12 cellular contexts compared by ENCODE assay signal in the genomic region with DNA sequence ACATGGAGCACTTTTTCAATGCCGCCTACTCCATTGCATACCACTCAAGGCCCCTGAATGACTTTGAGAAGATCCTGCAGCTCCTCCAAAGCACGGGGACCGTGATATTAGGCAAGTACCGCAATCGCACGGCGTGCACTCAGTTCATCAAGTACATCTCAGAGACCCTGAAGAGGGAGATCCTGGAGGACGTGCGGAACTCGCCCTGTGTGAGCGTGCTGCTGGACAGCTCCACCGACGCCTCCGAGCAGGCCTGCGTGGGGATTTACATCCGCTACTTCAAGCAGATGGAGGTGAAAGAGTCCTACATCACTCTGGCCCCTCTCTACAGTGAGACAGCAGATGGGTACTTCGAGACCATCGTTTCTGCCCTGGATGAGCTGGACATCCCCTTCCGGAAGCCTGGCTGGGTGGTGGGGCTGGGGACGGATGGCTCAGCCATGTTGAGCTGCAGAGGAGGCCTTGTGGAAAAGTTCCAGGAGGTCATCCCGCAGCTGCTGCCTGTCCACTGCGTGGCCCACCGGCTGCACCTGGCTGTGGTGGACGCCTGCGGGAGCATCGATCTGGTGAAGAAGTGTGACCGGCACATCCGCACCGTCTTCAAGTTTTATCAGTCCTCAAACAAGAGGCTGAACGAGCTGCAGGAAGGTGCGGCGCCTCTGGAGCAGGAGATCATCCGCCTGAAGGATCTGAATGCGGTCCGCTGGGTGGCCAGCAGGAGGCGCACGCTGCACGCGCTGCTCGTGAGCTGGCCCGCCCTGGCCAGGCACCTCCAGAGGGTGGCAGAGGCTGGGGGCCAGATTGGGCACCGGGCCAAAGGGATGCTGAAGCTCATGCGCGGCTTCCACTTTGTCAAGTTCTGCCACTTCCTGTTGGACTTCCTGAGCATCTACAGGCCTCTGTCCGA. TPM values are rescaled to one million over a fixed set of nuclear protein-coding genes. Genes with fewer than 3 reads are reported as not detected.
DNase-seq lines count a peak whose midpoint lies in the region; ATAC-seq, FAIRE-seq and TF ChIP-seq lines count a peak whose summit lies in the region.
"Had no signal": no experiment of that assay in that cellular context is flagged by ENCODE, and none has a peak within 500 bp of the region (broad histone marks: within the 10 kb centered on the region; RNA-seq: fewer than 3 reads in every experiment).

No MANE protein-coding gene starts in this region.

- FAIRE-seq in frontal cortex (lab: Jason Lieb, UNC), result no peak
- FAIRE-seq: GM18507 had no signal

- H3K27ac ChIP-seq in fibroblast of lung (ENCODE audit: insufficient read depth, low read length) (no peak overlapping the region), psoas muscle (no peak overlapping the region)

- no peaks in the 10 kb centered on the region for H3K27me3 Mint-ChIP-seq in activated CD8-positive, alpha-beta T cell treated with anti-CD3 and anti-CD28 coated beads for 36 hours
- no peaks in the 10 kb centered on the region for H3K27me3 Mint-ChIP-seq in activated CD8-positive, alpha-beta T cell treated with anti-CD3 and anti-CD28 coated beads, Interleukin-2, amount 10 ng/mL, durations not matched to agents 7 days and 5 days (ENCODE audit: low read depth)
- no peaks in the 10 kb centered on the region for H3K27me3 Mint-ChIP-seq in activated CD8-positive, alpha-beta memory T cell treated with anti-CD3 and anti-CD28 coated beads, Interleukin-2, amount 10 ng/mL, durations not matched to agents 7 days and 5 days
- H3K27me3 Mint-ChIP-seq: B cell had no signal

- H4K20me1 ChIP-seq in Loucy (ENCODE audit: insufficient read depth, low read length, poor library complexity, severe bottlenecking) (no peaks in the 10 kb centered on the region), fibroblast of lung (ENCODE audit: control insufficient read depth, extremely low read depth, insufficient read depth, low read length) (no peaks in the 10 kb centered on the region)

- H3K9me3 ChIP-seq in Loucy (ENCODE audit: insufficient read depth, low read depth, low read length) (no peaks in the 10 kb centered on the region), fibroblast of lung (ENCODE audit: control insufficient read depth, insufficient read depth, low read depth, low read length) (no peaks in the 10 kb centered on the region), psoas muscle (no peaks in the 10 kb centered on the region)

- TF ChIP-seq CTCF in activated CD8-positive, alpha-beta T cell treated with anti-CD3 and anti-CD28 coated beads for 36 hours (IDR thresholded peaks at IDR 0.05), result peak; percentile 47
- TF ChIP-seq CTCF in Loucy (conservative IDR thresholded peaks at IDR 0.05; ENCODE audit: low read length), result peak; percentile 51
- peak; percentile 19 to 33 for TF ChIP-seq CTCF in fibroblast of lung (conservative IDR thresholded peaks at IDR 0.05 in 1 of 2, IDR thresholded peaks at IDR 0.05 in 1 of 2; ENCODE audit: low read depth in 1 of 2, low read length in 2 of 2)
- peak; percentile 14 for TF ChIP-seq CTCF in psoas muscle (IDR thresholded peaks at IDR 0.05)

- H3K4me3 ChIP-seq in Loucy (ENCODE audit: low read length, poor library complexity, severe bottlenecking), result no peak overlapping the region
- no peak overlapping the region for H3K4me3 ChIP-seq in fibroblast of lung (replicated peaks in 1 of 4; ENCODE audit: control extremely low read depth in 1 of 4, insufficient read depth in 1 of 4, low read depth in 3 of 4, low read length in 4 of 4)
- no peak overlapping the region for H3K4me3 ChIP-seq in psoas muscle

- H3K4me2 ChIP-seq in Loucy (ENCODE audit: low read depth, low read length, poor library complexity, severe bottlenecking) (no peak overlapping the region), fibroblast of lung (ENCODE audit: extremely low read depth, insufficient read depth, low read length) (no peak overlapping the region)

- no peaks in the 10 kb centered on the region for H3K9me2 ChIP-seq in Loucy (replicated peaks; ENCODE audit: low read depth, low read length)

- H3K4me3 Mint-ChIP-seq in activated CD8-positive, alpha-beta T cell treated with anti-CD3 and anti-CD28 coated beads for 36 hours, result no peak overlapping the region
- no peak overlapping the region for H3K4me3 Mint-ChIP-seq in activated CD8-positive, alpha-beta T cell treated with anti-CD3 and anti-CD28 coated beads, Interleukin-2, amount 10 ng/mL, durations not matched to agents 7 days and 5 days
- no peak overlapping the region for H3K4me3 Mint-ChIP-seq in activated CD8-positive, alpha-beta memory T cell treated with anti-CD3 and anti-CD28 coated beads, Interleukin-2, amount 10 ng/mL, durations not matched to agents 7 days and 5 days
- H3K4me3 Mint-ChIP-seq: B cell had no signal

- no peak overlapping the region for H2AFZ ChIP-seq in Loucy (ENCODE audit: low read length)
- no peak overlapping the region for H2AFZ ChIP-seq in fibroblast of lung (ENCODE audit: low read length)

- DNase-seq in activated CD8-positive, alpha-beta T cell treated with anti-CD3 and anti-CD28 coated beads for 36 hours, result peak; percentile 39
- DNase-seq in activated CD8-positive, alpha-beta T cell treated with anti-CD3 and anti-CD28 coated beads, Interleukin-2, amount 10 ng/mL, durations not matched to agents 7 days and 5 days, result no peak
- no peak for DNase-seq in fibroblast of lung (ENCODE audit: low read depth in 2 of 2)
- DNase-seq in psoas muscle, result no peak
- no peak for DNase-seq in frontal cortex (ENCODE audit: low spot score in 2 of 2)
- DNase-seq in activated CD8-positive, alpha-beta memory T cell treated with anti-CD3 and anti-CD28 coated beads, Interleukin-2, amount 10 ng/mL, durations not matched to agents 7 days and 5 days, result no peak
- DNase-seq: NCI-H1694 treated with DMSO at 0.1 percent for 48 hours, RPMI8226 had no signal

- H3K9ac ChIP-seq in Loucy (ENCODE audit: low read depth, low read length, poor library complexity, severe bottlenecking), result no peak overlapping the region
- H3K9ac ChIP-seq in fibroblast of lung (ENCODE audit: insufficient read depth, low read length), result no peak overlapping the region

- 0 out of 2 replicates have a peak, but pooled peaks cover 5% of the 10 kb centered on the region for H3F3A ChIP-seq in Loucy (ENCODE audit: low read depth)

- CTCF ChIA-PET in activated CD8-positive, alpha-beta T cell treated with anti-CD3 and anti-CD28 coated beads for 36 hours (lab: Charles Lee), result interaction anchor here (0.6 to 4.4 kb wide), 8 partner anchors 9 to 184 kb away, joined by 3 to 28 read pairs (median 5); partner anchors contain the start of gene ZNF862
- CTCF ChIA-PET in activated CD8-positive, alpha-beta T cell treated with anti-CD3 and anti-CD28 coated beads, Interleukin-2, amount 10 ng/mL, durations not matched to agents 7 days and 5 days (lab: Charles Lee), result interaction anchor here (0.9 to 3.1 kb wide), 5 partner anchors 9 to 22 kb away, joined by 3 to 13 read pairs (median 5); partner anchors contain the start of gene ZNF862
- CTCF ChIA-PET in activated CD8-positive, alpha-beta memory T cell treated with anti-CD3 and anti-CD28 coated beads, Interleukin-2, amount 10 ng/mL, durations not matched to agents 7 days and 5 days (lab: Charles Lee), result interaction anchor here (1.1 to 1.4 kb wide), 4 partner anchors 11 to 23 kb away, joined by 4 to 7 read pairs (median 4); partner anchors contain the start of gene ZNF862

- H3K27me3 ChIP-seq in Loucy (ENCODE audit: insufficient read depth, low read length, poor library complexity, severe bottlenecking) (no peaks in the 10 kb centered on the region), fibroblast of lung (ENCODE audit: control insufficient read depth, insufficient read depth, low read length) (no peaks in the 10 kb centered on the region), psoas muscle (ENCODE audit: insufficient read depth in 3 of 3, low read length in 2 of 3) (no peaks in the 10 kb centered on the region)

- H3K4me1 Mint-ChIP-seq in activated CD8-positive, alpha-beta T cell treated with anti-CD3 and anti-CD28 coated beads for 36 hours (ENCODE audit: low read depth), result peaks cover 51% of the 10 kb centered on the region
- H3K4me1 Mint-ChIP-seq in activated CD8-positive, alpha-beta T cell treated with anti-CD3 and anti-CD28 coated beads, Interleukin-2, amount 10 ng/mL, durations not matched to agents 7 days and 5 days (ENCODE audit: low read depth), result peaks cover 90% of the 10 kb centered on the region
- H3K4me1 Mint-ChIP-seq in activated CD8-positive, alpha-beta memory T cell treated with anti-CD3 and anti-CD28 coated beads, Interleukin-2, amount 10 ng/mL, durations not matched to agents 7 days and 5 days, result peaks cover 58% of the 10 kb centered on the region

- H3K27ac Mint-ChIP-seq in activated CD8-positive, alpha-beta T cell treated with anti-CD3 and anti-CD28 coated beads for 36 hours, result no peak overlapping the region
- no peak overlapping the region for H3K27ac Mint-ChIP-seq in activated CD8-positive, alpha-beta T cell treated with anti-CD3 and anti-CD28 coated beads, Interleukin-2, amount 10 ng/mL, durations not matched to agents 7 days and 5 days
- no peak overlapping the region for H3K27ac Mint-ChIP-seq in activated CD8-positive, alpha-beta memory T cell treated with anti-CD3 and anti-CD28 coated beads, Interleukin-2, amount 10 ng/mL, durations not matched to agents 7 days and 5 days
- H3K27ac Mint-ChIP-seq: B cell had no signal

- H3K36me3 ChIP-seq in Loucy (ENCODE audit: insufficient read depth, low read length) (no peaks in the 10 kb centered on the region), fibroblast of lung (ENCODE audit: control insufficient read depth, insufficient read depth, low read length) (no peaks in the 10 kb centered on the region), psoas muscle (ENCODE audit: insufficient read depth in 1 of 2, low read depth in 1 of 2) (peaks cover 0 to 73% of the 10 kb centered on the region in 2 donors)

- H3K9me3 Mint-ChIP-seq in activated CD8-positive, alpha-beta T cell treated with anti-CD3 and anti-CD28 coated beads for 36 hours, result no peaks in the 10 kb centered on the region
- no peaks in the 10 kb centered on the region for H3K9me3 Mint-ChIP-seq in activated CD8-positive, alpha-beta T cell treated with anti-CD3 and anti-CD28 coated beads, Interleukin-2, amount 10 ng/mL, durations not matched to agents 7 days and 5 days (ENCODE audit: insufficient read depth)
- no peaks in the 10 kb centered on the region for H3K9me3 Mint-ChIP-seq in activated CD8-positive, alpha-beta memory T cell treated with anti-CD3 and anti-CD28 coated beads, Interleukin-2, amount 10 ng/mL, durations not matched to agents 7 days and 5 days (ENCODE audit: low read depth)

- intact Hi-C loops in activated CD8-positive, alpha-beta T cell treated with anti-CD3 and anti-CD28 coated beads for 36 hours (cut with micrococcal nuclease), result no loop called here
- intact Hi-C loops in psoas muscle (cut with DNase I), result no loop called here

- H3K79me2 ChIP-seq in Loucy (ENCODE audit: insufficient read depth, low read length) (no peaks in the 10 kb centered on the region), fibroblast of lung (ENCODE audit: control insufficient read depth, insufficient read depth, low read length) (no peaks in the 10 kb centered on the region)

- WGBS in psoas muscle, 3 donors, result 78 to 83% (median 79%) methylated on average over 45 of the region's 45 CpGs

- ATAC-seq in activated CD8-positive, alpha-beta T cell treated with anti-CD3 and anti-CD28 coated beads for 36 hours, result no peak
- ATAC-seq in activated CD8-positive, alpha-beta T cell treated with anti-CD3 and anti-CD28 coated beads, Interleukin-2, amount 10 ng/mL, durations not matched to agents 7 days and 5 days, result no peak
- ATAC-seq in psoas muscle (no peak), HG03139 (IDR thresholded peaks at IDR 0.05; ENCODE audit: unreplicated experiment) (no peak)
- no peak for ATAC-seq in activated CD8-positive, alpha-beta memory T cell treated with anti-CD3 and anti-CD28 coated beads, Interleukin-2, amount 10 ng/mL, durations not matched to agents 7 days and 5 days

- POLR2A ChIA-PET in activated CD8-positive, alpha-beta T cell treated with anti-CD3 and anti-CD28 coated beads for 36 hours (lab: Charles Lee), result interaction anchor here (0.6 to 1.3 kb wide), 4 partner anchors 9 to 42 kb away, joined by 3 to 4 read pairs (median 4); no protein-coding TSS in a partner anchor
- POLR2A ChIA-PET in activated CD8-positive, alpha-beta T cell treated with anti-CD3 and anti-CD28 coated beads, Interleukin-2, amount 10 ng/mL, durations not matched to agents 7 days and 5 days (lab: Charles Lee), result no interaction called here

- H3K4me1 ChIP-seq in Loucy (ENCODE audit: insufficient read depth, low read length, poor library complexity, severe bottlenecking), result peaks cover 37% of the 10 kb centered on the region
- H3K4me1 ChIP-seq in fibroblast of lung (ENCODE audit: control insufficient read depth, extremely low read depth, insufficient read depth, low read length), result no peaks in the 10 kb centered on the region
- H3K4me1 ChIP-seq in psoas muscle, result no peaks in the 10 kb centered on the region

- peaks cover 10% of the 10 kb centered on the region for H3K36me3 Mint-ChIP-seq in activated CD8-positive, alpha-beta T cell treated with anti-CD3 and anti-CD28 coated beads for 36 hours (ENCODE audit: low read depth)
- H3K36me3 Mint-ChIP-seq in activated CD8-positive, alpha-beta T cell treated with anti-CD3 and anti-CD28 coated beads, Interleukin-2, amount 10 ng/mL, durations not matched to agents 7 days and 5 days (ENCODE audit: low read depth), result peaks cover 44% of the 10 kb centered on the region
- H3K36me3 Mint-ChIP-seq in activated CD8-positive, alpha-beta memory T cell treated with anti-CD3 and anti-CD28 coated beads, Interleukin-2, amount 10 ng/mL, durations not matched to agents 7 days and 5 days, result peaks cover 12% of the 10 kb centered on the region

RNA-seq across cellular contexts. Expression of gene ATP6V0E2, which starts 12.7 kb away (rescaled TPM):
- total RNA-seq in activated CD8-positive, alpha-beta T cell treated with anti-CD3 and anti-CD28 coated beads for 36 hours, result 10 to 100 TPM; 46.3 to 46.7 TPM
- 10 to 100 TPM; 92.9 to 99.6 TPM for total RNA-seq in activated CD8-positive, alpha-beta T cell treated with anti-CD3 and anti-CD28 coated beads, Interleukin-2, amount 10 ng/mL, durations not matched to agents 7 days and 5 days
- total RNA-seq in fibroblast of lung, result 12.8 and 22.6 TPM in 2 replicates
- 14.3 and 26.2 TPM in 2 replicates for polyA plus RNA-seq in fibroblast of lung
- 23.7 and 54.8 TPM in 2 replicates for polyA plus RNA-seq in fibroblast of lung (2012)
- polyA minus RNA-seq in fibroblast of lung (ENCODE audit: low replicate concordance), result 35.5 and 72.3 TPM in 2 replicates
- total RNA-seq in psoas muscle, result 10 to 100 TPM in 2 of 4 donors, 1 to 10 TPM in 2; 3.7 to 12.8 (median 9.3) TPM
- polyA plus RNA-seq in psoas muscle, result 10 to 100 TPM; 11.3 to 11.7 (median 11.5) TPM
- 122 TPM for total RNA-seq in frontal cortex
- 10 to 100 TPM; 63.1 to 71.3 TPM for total RNA-seq in activated CD8-positive, alpha-beta memory T cell treated with anti-CD3 and anti-CD28 coated beads, Interleukin-2, amount 10 ng/mL, durations not matched to agents 7 days and 5 days

RNA-seq across cellular contexts. Expression of gene ZNF862, which starts 22.9 kb away (rescaled TPM):
- total RNA-seq in activated CD8-positive, alpha-beta T cell treated with anti-CD3 and anti-CD28 coated beads for 36 hours, result 10 to 100 TPM; 11.0 to 12.4 TPM
- total RNA-seq in activated CD8-positive, alpha-beta T cell treated with anti-CD3 and anti-CD28 coated beads, Interleukin-2, amount 10 ng/mL, durations not matched to agents 7 days and 5 days, result 10 to 100 TPM; 21.5 to 24.9 TPM
- total RNA-seq in fibroblast of lung (8.0 and 10.9 TPM in 2 replicates), psoas muscle (1 to 10 TPM; 5.3 to 7.8 (median 6.7) TPM), frontal cortex (5.7 TPM)
- polyA plus RNA-seq in fibroblast of lung (3.6 and 4.7 TPM in 2 replicates), psoas muscle (1 to 10 TPM; 1.4 to 3.6 (median 1.9) TPM)
- 3.0 and 4.6 TPM in 2 replicates for polyA plus RNA-seq in fibroblast of lung (2012)
- 10.8 and 20.6 TPM in 2 replicates for polyA minus RNA-seq in fibroblast of lung (ENCODE audit: low replicate concordance)
- total RNA-seq in activated CD8-positive, alpha-beta memory T cell treated with anti-CD3 and anti-CD28 coated beads, Interleukin-2, amount 10 ng/mL, durations not matched to agents 7 days and 5 days, result 10 to 100 TPM; 23.1 to 24.8 TPM
